In genomic region chr13:68666774-68667397, GRCh38 we compare ENCODE assay signal across 19 cellular contexts.
"Had no signal": no experiment of that assay in that cellular context is flagged by ENCODE, and none has a peak within 500 bp of the region (broad histone marks: within the 10 kb centered on the region; RNA-seq: fewer than 3 reads in every experiment).

No MANE protein-coding gene starts in this region.

- H3K27me3 ChIP-seq: dorsolateral prefrontal cortex, heart left ventricle, pancreas, testis had no signal

- ATAC-seq: heart left ventricle; left colon; left ventricle myocardium superior; pancreas; right cardiac atrium; stimulated activated naive B cell treated with anti-CD40 and anti-IgM and Interleukin-4, amounts not matched to agents 10 μg/mL and 1 μg/mL and 100 μg/mL, for 72 hours; stimulated activated naive CD8-positive, alpha-beta T cell treated with anti-CD3 and anti-CD28 coated beads, Interleukin-15, amount 100 ng/mL, for 72 hours had no signal

- H3K27ac ChIP-seq: dorsolateral prefrontal cortex, heart left ventricle, pancreas, testis had no signal

- H3K36me3 ChIP-seq: heart left ventricle, pancreas had no signal

- H3K4me3 ChIP-seq: dorsolateral prefrontal cortex, heart left ventricle, pancreas, testis had no signal

- H3K4me1 ChIP-seq: heart left ventricle, pancreas, testis had no signal

- DNase-seq: cortex of kidney; dorsolateral prefrontal cortex; effector CD8-positive, alpha-beta T cell; foreskin melanocyte; heart left ventricle; hippocampal formation; left colon; left ventricle myocardium superior; mesendoderm; naive B cell; occipital lobe; pancreas; right cardiac atrium; small intestine; stimulated activated CD4-positive, alpha-beta T cell treated with anti-CD3 and anti-CD28 coated beads, Interleukin-4, amount 100 ng/mL, for 24 hours; stimulated activated naive B cell treated with anti-CD40 and anti-IgM and Interleukin-4, amounts not matched to agents 10 μg/mL and 1 μg/mL and 100 μg/mL, for 72 hours; stimulated activated naive CD8-positive, alpha-beta T cell treated with anti-CD3 and anti-CD28 coated beads, Interleukin-15, amount 100 ng/mL, for 72 hours; testis; trophoblast cell had no signal

- H3K9me3 ChIP-seq: heart left ventricle, pancreas, testis had no signal
